20 cellular contexts compared by ENCODE assay signal in genomic region chr17:81260171-81260570, GRCh38. TPM values are rescaled to one million over a fixed set of nuclear protein-coding genes. Genes with fewer than 3 reads are reported as not detected.
DNase-seq lines count a peak whose midpoint lies in the region; ATAC-seq and TF ChIP-seq lines count a peak whose summit lies in the region.
"Had no signal": no experiment of that assay in that cellular context is flagged by ENCODE, and none has a peak within 500 bp of the region (broad histone marks: within the 10 kb centered on the region; RNA-seq: fewer than 3 reads in every experiment).

No MANE protein-coding gene starts in this region.

- no peak overlapping the region for H3K4me3 Mint-ChIP-seq in stimulated activated naive CD8-positive, alpha-beta T cell treated with anti-CD3 and anti-CD28 coated beads, Interleukin-15, amount 100 ng/mL, for 72 hours
- H3K4me3 Mint-ChIP-seq in endodermal cell: no peak overlapping the region
- no peak overlapping the region for H3K4me3 Mint-ChIP-seq in type B pancreatic cell
- no peak overlapping the region for H3K4me3 Mint-ChIP-seq in activated T-cell treated with anti-CD3 and anti-CD28 coated beads, Interleukin-2, amount 50 U/mL, for 4 hours
- H3K4me3 Mint-ChIP-seq: CD4-positive, CD25-positive, alpha-beta regulatory T cell; CD8-positive, alpha-beta T cell; GM23338; H9 had no signal

- intact Hi-C loops in posterior cingulate gyrus (cut with DNase I): no loop called here

- no peak overlapping the region for H3K4me3 ChIP-seq in endodermal cell (ENCODE audit: low read length)
- H3K4me3 ChIP-seq: A549, GM23338 had no signal

- H3K4me1 ChIP-seq in endodermal cell (ENCODE audit: control insufficient read depth, insufficient read depth, low read length): no peaks in the 10 kb centered on the region
- H3K4me1 ChIP-seq: Caco-2 had no signal

- H3K27me3 ChIP-seq in endodermal cell (ENCODE audit: control insufficient read depth, insufficient read depth, low read length, poor library complexity, severe bottlenecking): no peaks in the 10 kb centered on the region
- H3K27me3 ChIP-seq: BE2C had no signal

- H3K36me3 ChIP-seq in endodermal cell (ENCODE audit: control insufficient read depth, insufficient read depth, low read length): peaks cover 5% of the 10 kb centered on the region
- H3K36me3 ChIP-seq: BE2C had no signal

- peak; percentile 15 for ATAC-seq in stimulated activated naive CD8-positive, alpha-beta T cell treated with anti-CD3 and anti-CD28 coated beads, Interleukin-15, amount 100 ng/mL, for 72 hours
- no peak for ATAC-seq in stimulated activated naive CD8-positive, alpha-beta T cell treated with anti-CD3 and anti-CD28 coated beads, Interleukin-15, Interleukin-2, amounts not matched to agents 100 U/mL and 50 U/mL, for 24 hours
- no peak for ATAC-seq in activated T-cell treated with anti-CD3 and anti-CD28 coated beads, Interleukin-2, amount 50 U/mL, for 4 hours
- ATAC-seq: A549; CD8-positive, alpha-beta T cell; GM23338; HCT116 had no signal

- DNase-seq in stimulated activated naive CD8-positive, alpha-beta T cell treated with anti-CD3 and anti-CD28 coated beads, Interleukin-15, amount 100 ng/mL, for 72 hours: no peak
- DNase-seq in stimulated activated naive CD8-positive, alpha-beta T cell treated with anti-CD3 and anti-CD28 coated beads, Interleukin-15, Interleukin-2, amounts not matched to agents 100 U/mL and 50 U/mL, for 24 hours: no peak
- DNase-seq in endodermal cell (no peak), type B pancreatic cell (ENCODE audit: extremely low spot score, unreplicated experiment) (no peak), posterior cingulate gyrus (no peak)
- DNase-seq in activated T-cell treated with anti-CD3 and anti-CD28 coated beads, Interleukin-2, amount 50 U/mL, for 4 hours: no peak
- DNase-seq: 8988T; ACHN; AML-193; BE2C; Caco-2; CD4-positive, CD25-positive, alpha-beta regulatory T cell; CD8-positive, alpha-beta T cell; DMS153; DND-41; H9 had no signal

- no peaks in the 10 kb centered on the region for H3K9me3 Mint-ChIP-seq in stimulated activated naive CD8-positive, alpha-beta T cell treated with anti-CD3 and anti-CD28 coated beads, Interleukin-15, amount 100 ng/mL, for 72 hours
- H3K9me3 Mint-ChIP-seq in endodermal cell (no peaks in the 10 kb centered on the region), type B pancreatic cell (no peaks in the 10 kb centered on the region)
- no peaks in the 10 kb centered on the region for H3K9me3 Mint-ChIP-seq in activated T-cell treated with anti-CD3 and anti-CD28 coated beads, Interleukin-2, amount 50 U/mL, for 4 hours
- H3K9me3 Mint-ChIP-seq: CD4-positive, CD25-positive, alpha-beta regulatory T cell; CD8-positive, alpha-beta T cell; GM23338; H9 had no signal

- no peaks in the 10 kb centered on the region for H3K9me3 ChIP-seq in endodermal cell (ENCODE audit: control insufficient read depth, low read length)
- H3K9me3 ChIP-seq: A549, BE2C, Caco-2 had no signal

- no peak overlapping the region for H3K9ac ChIP-seq in endodermal cell (ENCODE audit: extremely low read depth, low read length, poor library complexity, severe bottlenecking)

- H3K36me3 Mint-ChIP-seq in endodermal cell (ENCODE audit: low read depth) (peaks cover 30% of the 10 kb centered on the region), type B pancreatic cell (no peaks in the 10 kb centered on the region)
- H3K36me3 Mint-ChIP-seq in activated T-cell treated with anti-CD3 and anti-CD28 coated beads, Interleukin-2, amount 50 U/mL, for 4 hours (ENCODE audit: insufficient read depth): peaks cover 7% of the 10 kb centered on the region
- H3K36me3 Mint-ChIP-seq: CD4-positive, CD25-positive, alpha-beta regulatory T cell had no signal

- WGBS in endodermal cell (ENCODE audit: insufficient coverage in 1 of 2, insufficient read length in 1 of 2), 2 experiments: 95 to 96% methylated on average over 12 to 17 of the region's 17 CpGs

- TF ChIP-seq CTCF in endodermal cell (conservative IDR thresholded peaks at IDR 0.05) (peak; percentile 38), type B pancreatic cell (conservative IDR thresholded peaks at IDR 0.05) (peak; percentile 15)

- H3K27me3 Mint-ChIP-seq in stimulated activated naive CD8-positive, alpha-beta T cell treated with anti-CD3 and anti-CD28 coated beads, Interleukin-15, amount 100 ng/mL, for 72 hours: no peaks in the 10 kb centered on the region
- H3K27me3 Mint-ChIP-seq in endodermal cell (ENCODE audit: insufficient read depth) (no peaks in the 10 kb centered on the region), type B pancreatic cell (no peaks in the 10 kb centered on the region)
- no peaks in the 10 kb centered on the region for H3K27me3 Mint-ChIP-seq in activated T-cell treated with anti-CD3 and anti-CD28 coated beads, Interleukin-2, amount 50 U/mL, for 4 hours (ENCODE audit: low read depth)
- H3K27me3 Mint-ChIP-seq: CD4-positive, CD25-positive, alpha-beta regulatory T cell had no signal

- H3K4me1 Mint-ChIP-seq in stimulated activated naive CD8-positive, alpha-beta T cell treated with anti-CD3 and anti-CD28 coated beads, Interleukin-15, amount 100 ng/mL, for 72 hours: no peaks in the 10 kb centered on the region
- H3K4me1 Mint-ChIP-seq in endodermal cell (no peaks in the 10 kb centered on the region), type B pancreatic cell (ENCODE audit: unreplicated experiment) (peaks cover 7% of the 10 kb centered on the region)
- H3K4me1 Mint-ChIP-seq in activated T-cell treated with anti-CD3 and anti-CD28 coated beads, Interleukin-2, amount 50 U/mL, for 4 hours (ENCODE audit: low read depth): no peaks in the 10 kb centered on the region
- H3K4me1 Mint-ChIP-seq: CD4-positive, CD25-positive, alpha-beta regulatory T cell; GM23338 had no signal

- no peak overlapping the region for H3K27ac Mint-ChIP-seq in stimulated activated naive CD8-positive, alpha-beta T cell treated with anti-CD3 and anti-CD28 coated beads, Interleukin-15, amount 100 ng/mL, for 72 hours
- H3K27ac Mint-ChIP-seq in endodermal cell: no peak overlapping the region
- no peak overlapping the region for H3K27ac Mint-ChIP-seq in type B pancreatic cell
- H3K27ac Mint-ChIP-seq: CD4-positive, CD25-positive, alpha-beta regulatory T cell; CD8-positive, alpha-beta T cell; GM23338; H9 had no signal

- H3K27ac ChIP-seq in endodermal cell (ENCODE audit: low read depth, low read length): no peak overlapping the region
- H3K27ac ChIP-seq: A549, C4-2B had no signal

RNA-seq across cellular contexts. Expression of gene NDUFAF8, which starts 21.1 kb away (rescaled TPM):
- total RNA-seq in endodermal cell (10 to 100 TPM; 42.7 to 48.7 TPM), type B pancreatic cell (ENCODE audit: low replicate concordance) (56.9 and 82.3 TPM in 2 replicates)
- polyA plus RNA-seq in endodermal cell (2013, experiment 1 of 2): 60.9 TPM
- 52.0 TPM for polyA plus RNA-seq in endodermal cell (2013, experiment 2 of 2)
- 100 to 1,000 TPM; 123 to 144 (median 143) TPM for total RNA-seq in activated T-cell treated with anti-CD3 and anti-CD28 coated beads, Interleukin-2, amount 50 U/mL, for 4 hours

RNA-seq across cellular contexts. Expression of gene TEPSIN, which starts 21.3 kb away (rescaled TPM):
- total RNA-seq in endodermal cell (10 to 100 TPM; 30.0 to 45.0 TPM), type B pancreatic cell (ENCODE audit: low replicate concordance) (45.7 and 50.1 TPM in 2 replicates)
- polyA plus RNA-seq in endodermal cell (2013, experiment 1 of 2): 24.6 TPM
- 21.1 TPM for polyA plus RNA-seq in endodermal cell (2013, experiment 2 of 2)
- 10 to 100 TPM; 42.7 to 52.2 (median 47.4) TPM for total RNA-seq in activated T-cell treated with anti-CD3 and anti-CD28 coated beads, Interleukin-2, amount 50 U/mL, for 4 hours

RNA-seq across cellular contexts. Expression of gene SLC38A10, which starts 34.9 kb away (rescaled TPM):
- total RNA-seq in endodermal cell (10 to 100 TPM; 60.2 to 90.3 TPM), type B pancreatic cell (ENCODE audit: low replicate concordance) (85.0 and 118 TPM in 2 replicates)
- polyA plus RNA-seq in endodermal cell (2013, experiment 1 of 2): 30.6 TPM
- 33.5 TPM for polyA plus RNA-seq in endodermal cell (2013, experiment 2 of 2)
- total RNA-seq in activated T-cell treated with anti-CD3 and anti-CD28 coated beads, Interleukin-2, amount 50 U/mL, for 4 hours: 10 to 100 TPM; 45.7 to 58.6 (median 53.9) TPM

RNA-seq across cellular contexts. Expression of gene CEP131, which starts 37.4 kb away (rescaled TPM):
- total RNA-seq in endodermal cell (10 to 100 TPM; 23.2 to 28.0 TPM), type B pancreatic cell (ENCODE audit: low replicate concordance) (12.8 and 26.8 TPM in 2 replicates)
- polyA plus RNA-seq in endodermal cell (2013, experiment 1 of 2): 30.3 TPM
- polyA plus RNA-seq in endodermal cell (2013, experiment 2 of 2): 24.0 TPM
- total RNA-seq in activated T-cell treated with anti-CD3 and anti-CD28 coated beads, Interleukin-2, amount 50 U/mL, for 4 hours: 10 to 100 TPM; 12.3 to 12.8 (median 12.7) TPM
